In genomic region chr5:62273691-62274090, GRCh38 we compare ENCODE assay signal across 24 cellular contexts. TPM values are rescaled to one million over a fixed set of nuclear protein-coding genes. Genes with fewer than 3 reads are reported as not detected.
DNase-seq lines count a peak whose midpoint lies in the region; ATAC-seq and TF ChIP-seq lines count a peak whose summit lies in the region.
"Had no signal": no experiment of that assay in that cellular context is flagged by ENCODE, and none has a peak within 500 bp of the region (broad histone marks: within the 10 kb centered on the region; RNA-seq: fewer than 3 reads in every experiment).

No MANE protein-coding gene starts in this region.

- no peaks in the 10 kb centered on the region for H3F3A ChIP-seq in GM23338 (replicated peaks; ENCODE audit: low read depth)

- TF ChIP-seq CTCF in GM23338 (conservative IDR thresholded peaks at IDR 0.05; ENCODE audit: low read depth in 2 of 2): no peak

- no peak overlapping the region for H3K4me2 ChIP-seq in GM23338
- H3K4me2 ChIP-seq: PC-9 had no signal

- H3K9me3 Mint-ChIP-seq in CD4-positive, CD25-positive, alpha-beta regulatory T cell: peaks cover 0 to 1% (median 0%) of the 10 kb centered on the region in 7 donors
- no peaks in the 10 kb centered on the region for H3K9me3 Mint-ChIP-seq in GM23338

- no peaks in the 10 kb centered on the region for H3K79me2 ChIP-seq in GM23338 (replicated peaks; ENCODE audit: insufficient read depth)

- H3K36me3 Mint-ChIP-seq in CD4-positive, CD25-positive, alpha-beta regulatory T cell: peaks cover 4% of the 10 kb centered on the region
- H3K36me3 Mint-ChIP-seq in GM23338 (ENCODE audit: low read depth): no peaks in the 10 kb centered on the region
- H3K36me3 Mint-ChIP-seq: CD14-positive monocyte had no signal

- H3K27ac Mint-ChIP-seq in CD4-positive, CD25-positive, alpha-beta regulatory T cell: peak overlapping the region in 2 of 3 donors; percentile 20 to 38
- no peak overlapping the region for H3K27ac Mint-ChIP-seq in GM23338
- H3K27ac Mint-ChIP-seq: B cell, CD14-positive monocyte had no signal

- H3K4me3 Mint-ChIP-seq in CD4-positive, CD25-positive, alpha-beta regulatory T cell: no peak overlapping the region
- H3K4me3 Mint-ChIP-seq in GM23338: no peak overlapping the region
- H3K4me3 Mint-ChIP-seq: B cell, CD14-positive monocyte had no signal

- no peak overlapping the region for H3K27ac ChIP-seq in CD4-positive, CD25-positive, alpha-beta regulatory T cell (ENCODE audit: insufficient read depth, low read length, poor library complexity, severe bottlenecking)
- H3K27ac ChIP-seq in GM23338 (ENCODE audit: low read depth): no peak overlapping the region
- H3K27ac ChIP-seq: PC-9, SJCRH30 had no signal

- H3K4me1 ChIP-seq in CD4-positive, CD25-positive, alpha-beta regulatory T cell (ENCODE audit: control insufficient read depth, insufficient read depth, low read length, poor library complexity, severe bottlenecking): no peaks in the 10 kb centered on the region
- no peaks in the 10 kb centered on the region for H3K4me1 ChIP-seq in GM23338 (ENCODE audit: insufficient read depth)
- H3K4me1 ChIP-seq: SJCRH30 had no signal

- H3K27me3 ChIP-seq in CD4-positive, CD25-positive, alpha-beta regulatory T cell (ENCODE audit: control insufficient read depth, insufficient read depth, low read length): no peaks in the 10 kb centered on the region
- H3K27me3 ChIP-seq in GM23338 (ENCODE audit: insufficient read depth): no peaks in the 10 kb centered on the region
- H3K27me3 ChIP-seq: SJCRH30 had no signal

- no peaks in the 10 kb centered on the region for H4K20me1 ChIP-seq in GM23338 (replicated peaks; ENCODE audit: insufficient read depth)

- no peaks in the 10 kb centered on the region for H3K27me3 Mint-ChIP-seq in CD4-positive, CD25-positive, alpha-beta regulatory T cell
- peaks cover 4% of the 10 kb centered on the region for H3K27me3 Mint-ChIP-seq in GM23338 (ENCODE audit: insufficient read depth, low read depth, poor library complexity)

- H3K4me3 ChIP-seq in CD4-positive, CD25-positive, alpha-beta regulatory T cell (ENCODE audit: low read depth, low read length): no peak overlapping the region
- no peak overlapping the region for H3K4me3 ChIP-seq in GM23338
- H3K4me3 ChIP-seq: PC-9, SJCRH30 had no signal

- H3K9me3 ChIP-seq in CD4-positive, CD25-positive, alpha-beta regulatory T cell (ENCODE audit: control insufficient read depth in 2 of 2, low read length in 2 of 2): no peaks in the 10 kb centered on the region
- H3K9me3 ChIP-seq: SJCRH30 had no signal

- no peak for ATAC-seq in CD4-positive, CD25-positive, alpha-beta regulatory T cell (ENCODE audit: low read depth in 2 of 2)
- ATAC-seq in GM23338 (no peak), GM21367 (IDR thresholded peaks at IDR 0.05; ENCODE audit: unreplicated experiment) (no peak), GM21717 (IDR thresholded peaks at IDR 0.05; ENCODE audit: unreplicated experiment) (no peak)
- ATAC-seq: Right ventricle myocardium inferior, SK-N-SH treated with all-trans-retinoic acid at 6 μM for 48 hours had no signal

- no peaks in the 10 kb centered on the region for H3K36me3 ChIP-seq in CD4-positive, CD25-positive, alpha-beta regulatory T cell (ENCODE audit: control insufficient read depth, insufficient read depth, low read length)
- H3K36me3 ChIP-seq in GM23338 (ENCODE audit: insufficient read depth): no peaks in the 10 kb centered on the region
- H3K36me3 ChIP-seq: SJCRH30 had no signal

- 0 out of 2 replicates have a peak overlapping the region, but pooled peaks have one; percentile 23 for H2AFZ ChIP-seq in GM23338
- H2AFZ ChIP-seq: PC-9 had no signal

- H3K9me2 ChIP-seq in GM23338 (ENCODE audit: insufficient read depth): 0 out of 2 replicates have a peak, but pooled peaks cover 3% of the 10 kb centered on the region

- no peak for DNase-seq in CD4-positive, CD25-positive, alpha-beta regulatory T cell
- DNase-seq in GM23338 (ENCODE audit: low spot score) (no peak), globus pallidus (ENCODE audit: low spot score) (peak; percentile 58), putamen (ENCODE audit: low spot score) (peak; percentile 26), cortex of kidney (lab: John Stamatoyannopoulos, UW) (no peak)
- DNase-seq: DMS153, DND-41, GOT3, HCEC 1CT, Karpas-422, NCI-H1092 treated with DMSO at 0.1 percent for 48 hours, NCI-H1436, NCI-H187, NCI-H2081 treated with DMSO at 0.1 percent for 48 hours, NCI-H524 treated with DMSO at 0.1 percent for 48 hours, NCI-H774, PC-9, SJCRH30 had no signal

- H3K4me1 Mint-ChIP-seq in CD4-positive, CD25-positive, alpha-beta regulatory T cell: peaks cover 7 to 15% (median 9%) of the 10 kb centered on the region in 4 donors
- no peaks in the 10 kb centered on the region; the same call in 2 of the 3 replicates for H3K4me1 Mint-ChIP-seq in GM23338
- H3K4me1 Mint-ChIP-seq: B cell, CD14-positive monocyte had no signal

TF ChIP-seq in GM23338, 12 proteins besides CTCF, POLR2A, EP300 and RAD21 (continues in another document):
- TF ChIP-seq ZNF331 (CRISPR knock-in tag; IDR thresholded peaks at IDR 0.05; ENCODE audit: low read depth) (no peak), ZNF462 (CRISPR knock-in tag; IDR thresholded peaks at IDR 0.05) (no peak), CREB1 (CRISPR knock-in tag; IDR thresholded peaks at IDR 0.05; ENCODE audit: low read depth) (no peak), ETS1 (IDR thresholded peaks at IDR 0.05) (no peak), JUNB (IDR thresholded peaks at IDR 0.05; ENCODE audit: unreplicated experiment) (no peak)

RNA-seq across cellular contexts. Expression of gene KIF2A, which starts 32.3 kb away (rescaled TPM):
- total RNA-seq in CD4-positive, CD25-positive, alpha-beta regulatory T cell: 114 TPM
- polyA plus RNA-seq in CD4-positive, CD25-positive, alpha-beta regulatory T cell: 100 to 1,000 TPM; 135 to 191 (median 174) TPM
- total RNA-seq in GM23338 (2014; rRNA removed; shearing (Covaris generic)): 99.1 and 120 TPM in 2 replicates
- 98.7 and 122 TPM in 2 replicates for polyA plus RNA-seq in GM23338 (2016; fragmentation: Nextera tagmentation; extraction: Ambion mirVana)

Comparison
In these comparisons a context has a peak if more than half of its experiments do, and no peak if none do; other contexts are left out.
1. DNase-seq: peak in globus pallidus (single experiment) and putamen (single experiment); none in CD4-positive, CD25-positive, alpha-beta regulatory T cell (0 of 3), GM23338 (single experiment) and cortex of kidney (single experiment).